Comparison of ENCODE assay signal across 26 cellular contexts in the genomic region with DNA sequence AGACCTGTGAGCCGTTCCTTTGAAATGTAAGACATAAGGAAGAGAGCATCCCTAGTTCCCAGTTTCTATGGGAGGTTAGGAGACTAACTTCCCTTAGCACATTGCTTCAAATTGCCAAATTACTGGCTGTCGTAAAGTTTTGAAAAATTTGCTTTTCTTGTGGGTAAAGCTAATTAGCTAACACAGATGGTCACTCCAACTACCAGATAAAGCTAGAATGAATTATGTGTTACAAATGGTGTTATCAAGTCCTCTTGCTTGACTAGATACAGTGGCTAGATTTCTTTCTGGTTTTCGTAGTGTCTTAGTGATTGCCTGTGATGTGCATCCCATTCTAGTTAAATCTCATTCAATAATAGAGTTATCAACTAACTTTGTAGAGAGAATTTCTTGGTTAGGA.
A peak's percentile ranks its signal among the peaks of the same experiment; 100 is the strongest.
DNase-seq lines count a peak whose midpoint lies in the region; ATAC-seq, FAIRE-seq and TF ChIP-seq lines count a peak whose summit lies in the region.
"Had no signal": no experiment of that assay in that cellular context is flagged by ENCODE, and none has a peak within 500 bp of the region (broad histone marks: within the 10 kb centered on the region; RNA-seq: fewer than 3 reads in every experiment).

No MANE protein-coding gene starts in this region.

- no peak for TF ChIP-seq EP300 in K562 (IDR thresholded peaks at IDR 0.05; ENCODE audit: low read length)

- H3K36me3 ChIP-seq in K562 (ENCODE audit: control insufficient read depth, insufficient read depth, low read length) (no peaks in the 10 kb centered on the region), MG63 (no peaks in the 10 kb centered on the region)
- H3K36me3 ChIP-seq: BLaER1 treated with 17β-estradiol and CSF1 and Interleukin-3, amounts not matched to agents 10 nM and 100 nM had no signal

- no peak for TF ChIP-seq CTCF in K562 (IDR thresholded peaks at IDR 0.05 in 2 of 3, conservative IDR thresholded peaks at IDR 0.05 in 1 of 3; ENCODE audit: insufficient read depth in 2 of 3, low read depth in 1 of 3, low read length in 3 of 3)

- DNase-seq in NCI-H2171 treated with DMSO at 0.1 percent for 48 hours (lab: John Stamatoyannopoulos, UW) (peak; percentile 50), NCI-H2171 (lab: John Stamatoyannopoulos, UW) (no peak), OCI-M1 (lab: John Stamatoyannopoulos, UW) (peak; percentile 59), K562 (ENCODE audit: extremely low read depth in 1 of 4, low spot score in 3 of 4) (peak in 1 of 4 experiments; percentile 5), NOMO-1 treated with DMSO at 0.1 percent for 48 hours (lab: John Stamatoyannopoulos, UW; ENCODE audit: unreplicated experiment) (no peak), MG63 (no peak), DMS 273 treated with DMSO at 0.1 percent for 48 hours (lab: John Stamatoyannopoulos, UW) (no peak)
- DNase-seq: AML-193; Caco-2; Calu3; CD4-positive, alpha-beta T cell; CD8-positive, alpha-beta T cell; DMS153; DMS53; DMS79; DND-41; EL; GDM1 had no signal

- no peak for ATAC-seq in K562
- ATAC-seq: A549; CD8-positive, alpha-beta T cell; GM12878 had no signal

- no peaks in the 10 kb centered on the region for H3K9me1 ChIP-seq in K562 (ENCODE audit: control insufficient read depth, insufficient read depth, low read length)

- 4% methylated on average over 3 of the region's 3 CpGs for WGBS in K562 (ENCODE audit: insufficient coverage, low coverage, missing lambda C conversion rate)

- H3K4me1 ChIP-seq in K562 (replicated peaks in 1 of 2; ENCODE audit: control insufficient read depth in 2 of 2, insufficient read depth in 2 of 2, low read length in 2 of 2), result no peaks in the 10 kb centered on the region
- H3K4me1 ChIP-seq: A549, Caco-2 had no signal

- BruUV-seq in K562 (replicated peaks; lab: Mats Ljungman, UMichigan), result no TSS peak

- FAIRE-seq in K562 (lab: Jason Lieb, UNC), result no peak
- FAIRE-seq: A549, D721Med, GM12878, GM12892, GM18507 had no signal

- H4K20me1 ChIP-seq in K562 (replicated peaks; ENCODE audit: control insufficient read depth, insufficient read depth, low read length), result no peaks in the 10 kb centered on the region
- H4K20me1 ChIP-seq: BLaER1 treated with 17β-estradiol and CSF1 and Interleukin-3, amounts not matched to agents 10 nM and 100 nM had no signal

- H3K4me2 ChIP-seq in K562 (ENCODE audit: insufficient read depth, low read length), result no peak overlapping the region
- H3K4me2 ChIP-seq: A549; BLaER1 treated with 17β-estradiol and CSF1 and Interleukin-3, amounts not matched to agents 10 nM and 100 nM had no signal

- H3K4me3 ChIP-seq in K562 (no peak overlapping the region), MG63 (no peak overlapping the region)
- H3K4me3 ChIP-seq: A549; BLaER1 treated with 17β-estradiol and CSF1 and Interleukin-3, amounts not matched to agents 10 nM and 100 nM; GM12878 had no signal

- no peak overlapping the region for H2AFZ ChIP-seq in K562 (ENCODE audit: low read depth, low read length)

- intact Hi-C loops in K562 (cut with micrococcal nuclease), result no loop called here

- no peaks in the 10 kb centered on the region for H3K27me3 ChIP-seq in K562 (ENCODE audit: control insufficient read depth in 2 of 2, insufficient read depth in 2 of 2, low read length in 2 of 2)
- H3K27me3 ChIP-seq in MG63, result no peaks in the 10 kb centered on the region
- H3K27me3 ChIP-seq: BLaER1 treated with 17β-estradiol and CSF1 and Interleukin-3, amounts not matched to agents 10 nM and 100 nM had no signal

- no peak overlapping the region for H3K9ac ChIP-seq in K562 (ENCODE audit: insufficient read depth in 1 of 2, low read depth in 2 of 2, low read length in 2 of 2)
- H3K9ac ChIP-seq: BLaER1 treated with 17β-estradiol and CSF1 and Interleukin-3, amounts not matched to agents 10 nM and 100 nM had no signal

- in situ Hi-C loops in K562 (cut with MboI), result no loop called here

- CTCF ChIA-PET in K562 (lab: Yijun Ruan, JAX; ENCODE audit: low intra/inter-chr PET ratio), result no interaction called here

- TF ChIP-seq RAD21 in K562 (CRISPR knock-in tag; conservative IDR thresholded peaks at IDR 0.05 in 1 of 2, IDR thresholded peaks at IDR 0.05 in 1 of 2), result no peak

- no peak overlapping the region for H3K27ac ChIP-seq in K562 (ENCODE audit: extremely low read depth, low read depth, low read length)
- H3K27ac ChIP-seq: 22Rv1; A549; BLaER1 treated with 17β-estradiol and CSF1 and Interleukin-3, amounts not matched to agents 10 nM and 100 nM; C4-2B had no signal

- no peak for TF ChIP-seq POLR2A in K562 (conservative IDR thresholded peaks at IDR 0.05)

- no peaks in the 10 kb centered on the region for H3K79me2 ChIP-seq in K562 (ENCODE audit: control insufficient read depth, insufficient read depth, low read length)

- POLR2A ChIA-PET in K562 (lab: Yijun Ruan, JAX), result no interaction called here

- H3K9me3 ChIP-seq in K562 (replicated peaks; ENCODE audit: control insufficient read depth, insufficient read depth, low read depth, low read length) (no peaks in the 10 kb centered on the region), MG63 (no peaks in the 10 kb centered on the region)
- H3K9me3 ChIP-seq: A549; BLaER1 treated with 17β-estradiol and CSF1 and Interleukin-3, amounts not matched to agents 10 nM and 100 nM; Caco-2 had no signal

TF ChIP-seq in K562, 482 proteins besides CTCF, POLR2A, EP300 and RAD21 (continues in another document):
- TF ChIP-seq ZC3H4 (CRISPR knock-in tag; IDR thresholded peaks at IDR 0.05; ENCODE audit: borderline replicate concordance) (no peak), SNRNP70 (optimal IDR thresholded peaks at IDR 0.05; ENCODE audit: low read depth, low read length) (no peak), MTA3 (IDR thresholded peaks at IDR 0.05; ENCODE audit: borderline replicate concordance) (no peak), RBM14 (IDR thresholded peaks at IDR 0.05; ENCODE audit: borderline replicate concordance, insufficient read depth, low read depth, low read length) (no peak), ETS2 (tag; IDR thresholded peaks at IDR 0.05; ENCODE audit: borderline replicate concordance, poor library complexity, severe bottlenecking) (no peak), TCF3 (CRISPR knock-in tag; IDR thresholded peaks at IDR 0.05) (peak; percentile 75), CBX5 (IDR thresholded peaks at IDR 0.05; ENCODE audit: borderline replicate concordance, low read depth) (no peak), ZEB2 (IDR thresholded peaks at IDR 0.05) (no peak), TEAD4 (IDR thresholded peaks at IDR 0.05; ENCODE audit: low read length) (peak; percentile 67), TEAD4 (CRISPR knock-in tag; IDR thresholded peaks at IDR 0.05; ENCODE audit: borderline replicate concordance) (no peak), RBFOX2 (IDR thresholded peaks at IDR 0.05; ENCODE audit: low read depth, low read length) (no peak), JUND (IDR thresholded peaks at IDR 0.05; ENCODE audit: borderline replicate concordance, low read depth, low read length) (no peak), JUND (tag; IDR thresholded peaks at IDR 0.05; ENCODE audit: borderline replicate concordance, low read depth, low read length) (no peak), SRSF7 (optimal IDR thresholded peaks at IDR 0.05; ENCODE audit: low read depth, low read length) (no peak), L3MBTL2 (IDR thresholded peaks at IDR 0.05) (no peak), SIN3A (IDR thresholded peaks at IDR 0.05; ENCODE audit: borderline replicate concordance in 2 of 2, control insufficient read depth in 1 of 2, low read depth in 2 of 2, low read length in 2 of 2) (no peak), MEIS2 (IDR thresholded peaks at IDR 0.05; ENCODE audit: partially characterized antibody) (peak; percentile 73), TAL1 (IDR thresholded peaks at IDR 0.05) (peak; percentile 37), POU5F1 (IDR thresholded peaks at IDR 0.05; ENCODE audit: borderline replicate concordance, low read depth, low read length, partially characterized antibody) (no peak), RFX7 (CRISPR knock-in tag; IDR thresholded peaks at IDR 0.05) (no peak), HDAC1 (IDR thresholded peaks at IDR 0.05) (no peak), KHSRP (IDR thresholded peaks at IDR 0.05) (no peak), SOX6 (IDR thresholded peaks at IDR 0.05) (0 out of 2 replicates have a peak, but pooled peaks have one; percentile 40)
- TF ChIP-seq, protein P1, sequence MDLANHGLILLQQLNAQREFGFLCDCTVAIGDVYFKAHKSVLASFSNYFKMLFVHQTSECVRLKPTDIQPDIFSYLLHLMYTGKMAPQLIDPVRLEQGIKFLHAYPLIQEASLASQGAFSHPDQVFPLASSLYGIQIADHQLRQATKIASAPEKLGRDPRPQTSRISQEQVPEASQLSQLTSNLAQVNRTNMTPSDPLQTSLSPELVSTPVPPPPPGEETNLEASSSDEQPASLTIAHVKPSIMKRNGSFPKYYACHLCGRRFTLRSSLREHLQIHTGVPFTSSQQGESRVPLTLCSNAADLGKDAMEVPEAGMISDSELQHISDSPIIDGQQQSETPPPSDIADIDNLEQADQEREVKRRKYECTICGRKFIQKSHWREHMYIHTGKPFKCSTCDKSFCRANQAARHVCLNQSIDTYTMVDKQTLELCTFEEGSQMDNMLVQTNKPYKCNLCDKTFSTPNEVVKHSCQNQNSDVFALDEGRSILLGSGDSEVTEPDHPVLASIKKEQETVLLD (IDR thresholded peaks at IDR 0.05), result no peak
- TF ChIP-seq, protein P2, sequence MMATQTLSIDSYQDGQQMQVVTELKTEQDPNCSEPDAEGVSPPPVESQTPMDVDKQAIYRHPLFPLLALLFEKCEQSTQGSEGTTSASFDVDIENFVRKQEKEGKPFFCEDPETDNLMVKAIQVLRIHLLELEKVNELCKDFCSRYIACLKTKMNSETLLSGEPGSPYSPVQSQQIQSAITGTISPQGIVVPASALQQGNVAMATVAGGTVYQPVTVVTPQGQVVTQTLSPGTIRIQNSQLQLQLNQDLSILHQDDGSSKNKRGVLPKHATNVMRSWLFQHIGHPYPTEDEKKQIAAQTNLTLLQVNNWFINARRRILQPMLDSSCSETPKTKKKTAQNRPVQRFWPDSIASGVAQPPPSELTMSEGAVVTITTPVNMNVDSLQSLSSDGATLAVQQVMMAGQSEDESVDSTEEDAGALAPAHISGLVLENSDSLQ (IDR thresholded peaks at IDR 0.05), result peak; percentile 31; the same call in 1 of the 2 replicates
- TF ChIP-seq, protein P3, sequence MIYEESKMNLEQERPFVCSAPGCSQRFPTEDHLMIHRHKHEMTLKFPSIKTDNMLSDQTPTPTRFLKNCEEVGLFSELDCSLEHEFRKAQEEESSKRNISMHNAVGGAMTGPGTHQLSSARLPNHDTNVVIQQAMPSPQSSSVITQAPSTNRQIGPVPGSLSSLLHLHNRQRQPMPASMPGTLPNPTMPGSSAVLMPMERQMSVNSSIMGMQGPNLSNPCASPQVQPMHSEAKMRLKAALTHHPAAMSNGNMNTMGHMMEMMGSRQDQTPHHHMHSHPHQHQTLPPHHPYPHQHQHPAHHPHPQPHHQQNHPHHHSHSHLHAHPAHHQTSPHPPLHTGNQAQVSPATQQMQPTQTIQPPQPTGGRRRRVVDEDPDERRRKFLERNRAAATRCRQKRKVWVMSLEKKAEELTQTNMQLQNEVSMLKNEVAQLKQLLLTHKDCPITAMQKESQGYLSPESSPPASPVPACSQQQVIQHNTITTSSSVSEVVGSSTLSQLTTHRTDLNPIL (CRISPR knock-in tag; IDR thresholded peaks at IDR 0.05), result no peak

Comparison
In these comparisons a context has a peak if more than half of its experiments do, and no peak if none do; other contexts are left out.
1. DNase-seq: peak in NCI-H2171 treated with DMSO at 0.1 percent for 48 hours (single experiment) and OCI-M1 (single experiment); none in NCI-H2171 (single experiment), NOMO-1 treated with DMSO at 0.1 percent for 48 hours (single experiment), MG63 (single experiment) and DMS 273 treated with DMSO at 0.1 percent for 48 hours (single experiment).